20 cellular contexts compared by ENCODE assay signal in the genomic region with DNA sequence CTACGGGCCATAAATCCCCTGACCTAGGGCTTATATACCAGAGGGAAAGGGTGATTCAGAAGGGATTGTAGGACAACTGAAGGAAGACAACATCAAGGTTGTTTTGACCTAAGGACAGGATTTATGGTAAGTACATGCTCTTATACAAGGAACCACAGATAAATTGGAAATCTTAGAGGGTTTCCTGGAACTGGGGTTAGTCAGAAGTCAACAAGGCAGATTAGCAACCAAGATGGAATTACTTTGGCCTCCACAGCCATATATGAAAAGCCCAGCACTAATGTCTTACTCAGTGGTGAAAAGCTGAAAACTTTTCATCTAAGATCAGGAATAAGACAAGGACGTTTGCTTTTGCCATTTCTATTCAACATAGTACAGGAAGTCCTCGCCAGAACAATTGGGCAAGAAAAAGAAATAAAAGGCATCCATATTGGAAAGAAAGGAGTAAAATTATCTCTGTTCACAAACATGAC. TPM values are rescaled to one million over a fixed set of nuclear protein-coding genes. Genes with fewer than 3 reads are reported as not detected.
DNase-seq lines count a peak whose midpoint lies in the region; ATAC-seq and TF ChIP-seq lines count a peak whose summit lies in the region.
"Had no signal": no experiment of that assay in that cellular context is flagged by ENCODE, and none has a peak within 500 bp of the region (broad histone marks: within the 10 kb centered on the region; RNA-seq: fewer than 3 reads in every experiment).

No MANE protein-coding gene starts in this region.

- no peak overlapping the region for H3K23ac ChIP-seq in IMR-90 (ENCODE audit: low read depth, low read length)

- no peak overlapping the region for H2BK15ac ChIP-seq in IMR-90 (ENCODE audit: low read depth, low read length)

- H2BK20ac ChIP-seq in IMR-90 (ENCODE audit: low read depth, low read length) = no peak overlapping the region

- no peak overlapping the region for H3K18ac ChIP-seq in IMR-90 (ENCODE audit: low read depth, low read length)

- H3K27me3 ChIP-seq in CD4-positive, alpha-beta T cell (ENCODE audit: control insufficient read depth, insufficient read depth, low read length) = no peaks in the 10 kb centered on the region
- H3K27me3 ChIP-seq in IMR-90 (ENCODE audit: control insufficient read depth, insufficient read depth, low read length) = no peaks in the 10 kb centered on the region
- H3K27me3 ChIP-seq: BE2C, uterus had no signal

- H3K4me3 ChIP-seq in IMR-90 (ENCODE audit: insufficient read depth, low read depth, low read length) (no peak overlapping the region), astrocyte of the spinal cord (ENCODE audit: low read depth, low read length) (no peak overlapping the region), coronary artery (no peak overlapping the region)
- H3K4me3 ChIP-seq: left ventricle myocardium inferior, uterus had no signal

- dilution Hi-C loops in IMR-90 (cut with HindIII; ENCODE audit: low sequenced_read_pairs, unreplicated experiment) = no loop called here

- H2AFZ ChIP-seq in IMR-90 (replicated peaks; ENCODE audit: low read length, poor library complexity) = no peak overlapping the region

- H4K91ac ChIP-seq in IMR-90 (ENCODE audit: insufficient read depth, low read depth, low read length) = no peak overlapping the region

- WGBS in IMR-90 (ENCODE audit: extremely low coverage in 2 of 2, insufficient read length in 1 of 2), 2 experiments = no CpG with 5 or more reads among the region's 3 CpGs

- H3K79me1 ChIP-seq in IMR-90 (ENCODE audit: low read depth in 1 of 2, low read length in 2 of 2) = peaks cover 43 to 56% of the 10 kb centered on the region in 2 experiments

- TF ChIP-seq POLR2A in IMR-90 (IDR thresholded peaks at IDR 0.05; ENCODE audit: low read depth, low read length) = no peak

- no peak overlapping the region for H4K8ac ChIP-seq in IMR-90 (ENCODE audit: low read depth in 2 of 2, low read length in 2 of 2)

- H2BK5ac ChIP-seq in IMR-90 (ENCODE audit: low read depth, low read length, poor library complexity, severe bottlenecking) = no peak overlapping the region

- no peak overlapping the region for H3K4ac ChIP-seq in IMR-90 (ENCODE audit: low read depth, low read length)

- no peak for DNase-seq in CD4-positive, alpha-beta T cell
- DNase-seq in IMR-90 = peak; percentile 49
- peak; percentile 34 for DNase-seq in astrocyte of the spinal cord (ENCODE audit: low read depth, low spot score)
- no peak for DNase-seq in naive B cell
- DNase-seq in coronary artery (ENCODE audit: low spot score) = no peak
- no peak for DNase-seq in NCI-H69 (lab: John Stamatoyannopoulos, UW)
- no peak for DNase-seq in activated gamma-delta T cell treated with Interleukin-2 at 50 U/mL for 16 hours
- DNase-seq: activated naive CD4-positive, alpha-beta T cell; BE2C; glutamatergic neuron; HFFc6; left ventricle myocardium inferior; NCI-H1048; NCI-H2081 treated with DMSO at 0.1 percent for 48 hours; NCI-H510A treated with DMSO at 0.1 percent for 48 hours; stimulated activated CD4-positive, alpha-beta T cell treated with anti-CD3 and anti-CD28 coated beads, Interleukin-4, amount 100 ng/mL, for 1 hour; substantia nigra; uterus had no signal

- H3K4me2 ChIP-seq in IMR-90 (ENCODE audit: low read depth, low read length) = no peak overlapping the region
- H3K4me2 ChIP-seq: KMS-11 had no signal

- H3K36me3 Mint-ChIP-seq in CD4-positive, alpha-beta T cell (ENCODE audit: low read depth) = peaks cover 91% of the 10 kb centered on the region
- peaks cover 15% of the 10 kb centered on the region in 2 donors for H3K36me3 Mint-ChIP-seq in naive B cell

- H3K9me1 ChIP-seq in IMR-90 (ENCODE audit: insufficient read depth, low read length) = no peaks in the 10 kb centered on the region

- H3K9me3 Mint-ChIP-seq in CD4-positive, alpha-beta T cell = peaks cover 18% of the 10 kb centered on the region
- H3K9me3 Mint-ChIP-seq in naive B cell = peaks cover 0 to 10% (median 0%) of the 10 kb centered on the region in 7 donors

- H4K5ac ChIP-seq in IMR-90 (ENCODE audit: low read depth, low read length) = no peak overlapping the region

- H3K4me3 Mint-ChIP-seq in CD4-positive, alpha-beta T cell = peak overlapping the region; percentile 43
- peak overlapping the region in 5 of 8 donors; percentile 9 to 61 (median 17) for H3K4me3 Mint-ChIP-seq in naive B cell
- H3K4me3 Mint-ChIP-seq: HFFc6 had no signal

- H2AK5ac ChIP-seq in IMR-90 (ENCODE audit: low read depth, low read length) = no peak overlapping the region

- no peak overlapping the region for H3K27ac ChIP-seq in CD4-positive, alpha-beta T cell (ENCODE audit: low read depth, low read length)
- H3K27ac ChIP-seq in IMR-90 (ENCODE audit: insufficient read depth, low read length) = no peak overlapping the region
- H3K27ac ChIP-seq in coronary artery = no peak overlapping the region
- H3K27ac ChIP-seq: KMS-11, left ventricle myocardium inferior, uterus, VCaP had no signal

- H3K14ac ChIP-seq in IMR-90 (replicated peaks; ENCODE audit: low read depth, low read length) = no peak overlapping the region

- H3K4me1 Mint-ChIP-seq in CD4-positive, alpha-beta T cell (ENCODE audit: low read depth) = peaks cover 88% of the 10 kb centered on the region
- H3K4me1 Mint-ChIP-seq in naive B cell = peaks cover 58 to 83% (median 81%) of the 10 kb centered on the region in 3 donors

- peak overlapping the region; percentile 55 for H3K27ac Mint-ChIP-seq in CD4-positive, alpha-beta T cell
- peak overlapping the region in 2 of 6 donors; percentile 57 to 73 for H3K27ac Mint-ChIP-seq in naive B cell
- H3K27ac Mint-ChIP-seq: HFFc6 had no signal

- no peak for TF ChIP-seq RAD21 in IMR-90 (IDR thresholded peaks at IDR 0.05; ENCODE audit: low read length)

- peaks cover 2% of the 10 kb centered on the region; the same call in 1 of the 2 replicates for H3K4me1 ChIP-seq in IMR-90 (ENCODE audit: control insufficient read depth, insufficient read depth, low read length)
- H3K4me1 ChIP-seq: BE2C, uterus had no signal

- TF ChIP-seq CTCF in CD4-positive, alpha-beta T cell (IDR thresholded peaks at IDR 0.05) = no peak
- TF ChIP-seq CTCF in IMR-90 (conservative IDR thresholded peaks at IDR 0.05; ENCODE audit: low read depth, low read length) (no peak), astrocyte of the spinal cord (IDR thresholded peaks at IDR 0.05; ENCODE audit: low read depth, low read length) (no peak), coronary artery (IDR thresholded peaks at IDR 0.05) (no peak)

- H3K9ac ChIP-seq in IMR-90 (ENCODE audit: low read depth, low read length) = no peak overlapping the region
- H3K9ac ChIP-seq: KMS-11 had no signal

- CTCF ChIA-PET in CD4-positive, alpha-beta T cell (lab: Charles Lee) = no interaction called here
- CTCF ChIA-PET in IMR-90 (lab: Yijun Ruan, JAX) = no interaction called here

- no peak overlapping the region for H3K56ac ChIP-seq in IMR-90 (ENCODE audit: extremely low read depth, insufficient read depth, low read length)

- in situ Hi-C loops in IMR-90 (cut with MboI; ENCODE audit: low sequenced_read_pairs) = loop anchor here (25.0 kb wide), 1 partner anchor 248 kb away; no protein-coding TSS in a partner anchor
- in situ Hi-C loops in astrocyte of the spinal cord (cut with HindIII; ENCODE audit: low sequenced_read_pairs) = no loop called here

- POLR2A ChIA-PET in CD4-positive, alpha-beta T cell (lab: Charles Lee) = no interaction called here
- POLR2A ChIA-PET in IMR-90 (lab: Charles Lee; ENCODE audit: unreplicated experiment) = no interaction called here

- no peaks in the 10 kb centered on the region for H3K27me3 Mint-ChIP-seq in CD4-positive, alpha-beta T cell
- no peaks in the 10 kb centered on the region for H3K27me3 Mint-ChIP-seq in naive B cell

- H2AK9ac ChIP-seq in IMR-90 (replicated peaks; ENCODE audit: low read depth, low read length, poor library complexity) = no peak overlapping the region

- H4K20me1 ChIP-seq in IMR-90 (ENCODE audit: insufficient read depth, low read length) = peaks cover 3% of the 10 kb centered on the region; the same call in 1 of the 2 replicates

- no TSS peak for BruUV-seq in IMR-90 (replicated peaks; lab: Mats Ljungman, UMichigan)

- no peak overlapping the region for H2BK120ac ChIP-seq in IMR-90 (ENCODE audit: low read depth, low read length)

- H3K9me3 ChIP-seq in CD4-positive, alpha-beta T cell (ENCODE audit: control insufficient read depth, low read length) = no peaks in the 10 kb centered on the region
- H3K9me3 ChIP-seq in IMR-90 (ENCODE audit: control insufficient read depth, insufficient read depth, low read length) = peaks cover 2% of the 10 kb centered on the region; the same call in 1 of the 2 replicates
- H3K9me3 ChIP-seq: BE2C, uterus had no signal

- ATAC-seq in CD4-positive, alpha-beta T cell (ENCODE audit: poor library complexity) = no peak
- ATAC-seq in IMR-90 (ENCODE audit: low read depth) (no peak), naive B cell (ENCODE audit: low read depth in 2 of 2) (no peak)

- H3K36me3 ChIP-seq in IMR-90 (ENCODE audit: control insufficient read depth, insufficient read depth, low read length) = peaks cover 2% of the 10 kb centered on the region
- H3K36me3 ChIP-seq: BE2C, uterus had no signal

- intact Hi-C loops in CD4-positive, alpha-beta T cell (cut with DNase I, micrococcal nuclease) = loop anchor here in 1 of 2 experiments (10.0 kb wide), 1 partner anchor 140 kb away; the partner anchor contains the start of gene HELB
- intact Hi-C loops in IMR-90 (cut with micrococcal nuclease) = no loop called here

TF ChIP-seq in IMR-90, 13 proteins besides CTCF, POLR2A, EP300 and RAD21 (continues in another document):
- TF ChIP-seq FOS (IDR thresholded peaks at IDR 0.05; ENCODE audit: low read depth, low read length) = no peak

RNA-seq across cellular contexts. Expression of gene TMBIM4, which starts 5.4 kb away (rescaled TPM):
- total RNA-seq in CD4-positive, alpha-beta T cell = 10 to 100 TPM; 24.1 to 24.2 TPM
- total RNA-seq in IMR-90 (2012; rRNA removed) = 59.3 and 89.7 TPM in 2 replicates
- 33.7 and 38.7 TPM in 2 replicates for polyA plus RNA-seq in IMR-90 (2012; rRNA removed)
- polyA plus RNA-seq in IMR-90 (2012; cell fraction: cytosol; rRNA removed) = 79.5 and 106 TPM in 2 replicates
- 12.2 and 34.5 TPM in 2 replicates for polyA plus RNA-seq in IMR-90 (2012; cell fraction: nucleus; rRNA removed; ENCODE audit: low replicate concordance)
- 100 to 1,000 TPM; 368 to 703 (median 513) TPM for polyA plus RNA-seq in naive B cell (ENCODE audit: low read depth in 6 of 6)

RNA-seq across cellular contexts. Expression of gene IRAK3, which starts 24.6 kb away (rescaled TPM):
- under 1 TPM; 0.59 to 0.74 TPM for total RNA-seq in CD4-positive, alpha-beta T cell
- total RNA-seq in IMR-90 (2012; rRNA removed) = 0.72 and 1.1 TPM in 2 replicates
- polyA plus RNA-seq in IMR-90 (2012; rRNA removed) (0.34 and 0.53 TPM in 2 replicates), naive B cell (ENCODE audit: low read depth in 6 of 6) (1 to 10 TPM in 5 of 6 donors, not detected in 1; 1.7 to 7.3 (median 2.1) TPM)
- polyA plus RNA-seq in IMR-90 (2012; cell fraction: cytosol; rRNA removed) = 0.05 and 0.07 TPM in 2 replicates
- polyA plus RNA-seq in IMR-90 (2012; cell fraction: nucleus; rRNA removed; ENCODE audit: low replicate concordance) = 0.13 and 1.0 TPM in 2 replicates

RNA-seq across cellular contexts. Expression of gene LLPH, which starts 33.8 kb away (rescaled TPM):
- 10 to 100 TPM; 27.3 to 31.0 TPM for total RNA-seq in CD4-positive, alpha-beta T cell
- total RNA-seq in IMR-90 (2012; rRNA removed) = 2.7 and 9.2 TPM in 2 replicates
- polyA plus RNA-seq in IMR-90 (2012; rRNA removed) (13.0 and 17.0 TPM in 2 replicates), naive B cell (ENCODE audit: low read depth in 6 of 6) (10 to 100 TPM; 35.8 to 51.2 (median 40.6) TPM)
- 0.54 and 0.95 TPM in 2 replicates for polyA plus RNA-seq in IMR-90 (2012; cell fraction: cytosol; rRNA removed)
- 0.14 and 2.2 TPM in 2 replicates for polyA plus RNA-seq in IMR-90 (2012; cell fraction: nucleus; rRNA removed; ENCODE audit: low replicate concordance)

Comparison
In these comparisons a context has a peak if more than half of its experiments do, and no peak if none do; other contexts are left out.
1. DNase-seq: peak in IMR-90 (single experiment) and astrocyte of the spinal cord (single experiment); none in CD4-positive, alpha-beta T cell (0 of 10), naive B cell (single experiment), coronary artery (single experiment), NCI-H69 (single experiment) and activated gamma-delta T cell treated with Interleukin-2 at 50 U/mL for 16 hours (single experiment).